8 cellular contexts compared by ENCODE assay signal in genomic region chr17:42562845-42563509, GRCh38. TPM values are rescaled to one million over a fixed set of nuclear protein-coding genes. Genes with fewer than 3 reads are reported as not detected.
DNase-seq lines count a peak whose midpoint lies in the region; ATAC-seq and TF ChIP-seq lines count a peak whose summit lies in the region.

No MANE protein-coding gene starts in this region.

- H3K27ac Mint-ChIP-seq in CD14-positive monocyte, result peak overlapping the region; percentile 91 to 97 (median 93)
- H3K27ac Mint-ChIP-seq in natural killer cell treated with Interleukin-12 subunit alpha and Interleukin-12 subunit beta and Interleukin-15 and Interleukin-18, amount 100 ng/mL, for 72 hours, result peak overlapping the region; percentile 91 to 98

- ATAC-seq in natural killer cell treated with Interleukin-12 subunit alpha and Interleukin-12 subunit beta and Interleukin-15 and Interleukin-18, amount 100 ng/mL, for 72 hours, result no peak
- ATAC-seq in HG02970 (IDR thresholded peaks at IDR 0.05; ENCODE audit: low FRiP score, unreplicated experiment) (no peak), HG02852 (IDR thresholded peaks at IDR 0.05; ENCODE audit: unreplicated experiment) (no peak)

- intact Hi-C loops in CD14-positive monocyte (cut with micrococcal nuclease), result loop anchor here in 1 of 2 donors (1.0 to 2.0 kb wide), 2 partner anchors 14 to 175 kb away; partner anchors contain the start of genes PSMC3IP and STAT3
- intact Hi-C loops in dorsolateral prefrontal cortex (cut with DNase I), result loop anchor here in 1 of 2 donors (2.0 to 5.0 kb wide), 2 partner anchors 26 to 44 kb away; partner anchors contain the start of genes NAGLU, RETREG3 and TUBG1

- peaks cover 46% of the 10 kb centered on the region for H3K36me3 ChIP-seq in MG63

- H3K27me3 ChIP-seq in MG63 (no peaks in the 10 kb centered on the region), dorsolateral prefrontal cortex (no peaks in the 10 kb centered on the region)

- peaks cover 0 to 3% (median 0%) of the 10 kb centered on the region in 7 donors for H3K9me3 Mint-ChIP-seq in CD14-positive monocyte
- H3K9me3 Mint-ChIP-seq in natural killer cell treated with Interleukin-12 subunit alpha and Interleukin-12 subunit beta and Interleukin-15 and Interleukin-18, amount 100 ng/mL, for 72 hours, result no peaks in the 10 kb centered on the region

- peaks cover 31% of the 10 kb centered on the region for H3K4me1 Mint-ChIP-seq in CD14-positive monocyte
- peaks cover 23 to 31% of the 10 kb centered on the region in 2 donors for H3K4me1 Mint-ChIP-seq in natural killer cell treated with Interleukin-12 subunit alpha and Interleukin-12 subunit beta and Interleukin-15 and Interleukin-18, amount 100 ng/mL, for 72 hours (ENCODE audit: low read depth in 2 of 2)

- H3K4me3 ChIP-seq in MG63 (peak overlapping the region; percentile 80), dorsolateral prefrontal cortex (peak overlapping the region; percentile 64 to 99 (median 89))

- H3K27ac ChIP-seq in dorsolateral prefrontal cortex, result peak overlapping the region in 26 of 59 donors; percentile 80 to 95 (median 88)

- H3K27me3 Mint-ChIP-seq in CD14-positive monocyte (ENCODE audit: low read depth in 3 of 3), result peaks cover 0 to 10% (median 1%) of the 10 kb centered on the region in 3 donors
- H3K27me3 Mint-ChIP-seq in natural killer cell treated with Interleukin-12 subunit alpha and Interleukin-12 subunit beta and Interleukin-15 and Interleukin-18, amount 100 ng/mL, for 72 hours, result no peaks in the 10 kb centered on the region

- H3K36me3 Mint-ChIP-seq in CD14-positive monocyte, result peaks cover 23 to 29% of the 10 kb centered on the region in 2 donors
- H3K36me3 Mint-ChIP-seq in natural killer cell treated with Interleukin-12 subunit alpha and Interleukin-12 subunit beta and Interleukin-15 and Interleukin-18, amount 100 ng/mL, for 72 hours, result no peaks in the 10 kb centered on the region

- peak overlapping the region; percentile 90 to 93 for H3K4me3 Mint-ChIP-seq in CD14-positive monocyte
- H3K4me3 Mint-ChIP-seq in natural killer cell treated with Interleukin-12 subunit alpha and Interleukin-12 subunit beta and Interleukin-15 and Interleukin-18, amount 100 ng/mL, for 72 hours, result peak overlapping the region; percentile 94

- DNase-seq in CD14-positive monocyte (ENCODE audit: low spot score) (no peak), MG63 (no peak), dorsolateral prefrontal cortex (no peak), NCI-H526 treated with DMSO at 0.1 percent for 48 hours (lab: John Stamatoyannopoulos, UW) (no peak), NCI-H1436 treated with DMSO at 0.1 percent for 48 hours (lab: John Stamatoyannopoulos, UW) (no peak)
- no peak for DNase-seq in natural killer cell treated with Interleukin-12 subunit alpha and Interleukin-12 subunit beta and Interleukin-15 and Interleukin-18, amount 100 ng/mL, for 72 hours (ENCODE audit: low spot score)

- TF ChIP-seq CTCF in CD14-positive monocyte (IDR thresholded peaks at IDR 0.05) (no peak), dorsolateral prefrontal cortex (IDR thresholded peaks at IDR 0.05 in 54 of 56, conservative IDR thresholded peaks at IDR 0.05 in 2 of 56; ENCODE audit: low read depth in 1 of 56, partially characterized antibody in 56 of 56) (no peak)

- H3K9me3 ChIP-seq in MG63, result no peaks in the 10 kb centered on the region

RNA-seq across cellular contexts. Expression of gene COASY, which starts 1.0 kb away (rescaled TPM):
- polyA plus RNA-seq in CD14-positive monocyte, result 10 to 100 TPM; 52.6 to 57.9 TPM
- 7.7 and 12.4 TPM in 2 replicates for total RNA-seq in MG63 (2014; rRNA removed; shearing (Covaris generic); ENCODE audit: low replicate concordance)
- total RNA-seq in dorsolateral prefrontal cortex, result 10 to 100 TPM; 39.4 to 77.1 (median 59.2) TPM
- total RNA-seq in natural killer cell treated with Interleukin-12 subunit alpha and Interleukin-12 subunit beta and Interleukin-15 and Interleukin-18, amount 100 ng/mL, for 72 hours, result 100 to 1,000 TPM in 1 of 2 donors, 10 to 100 TPM in 1; 83.4 to 126 TPM

RNA-seq across cellular contexts. Expression of gene MLX, which starts 3.9 kb away (rescaled TPM):
- 10 to 100 TPM; 61.4 to 63.5 TPM for polyA plus RNA-seq in CD14-positive monocyte
- total RNA-seq in MG63 (2014; rRNA removed; shearing (Covaris generic); ENCODE audit: low replicate concordance), result 19.8 and 40.0 TPM in 2 replicates
- total RNA-seq in dorsolateral prefrontal cortex, result 10 to 100 TPM; 16.9 to 36.3 (median 26.3) TPM
- 10 to 100 TPM; 66.8 to 68.4 TPM for total RNA-seq in natural killer cell treated with Interleukin-12 subunit alpha and Interleukin-12 subunit beta and Interleukin-15 and Interleukin-18, amount 100 ng/mL, for 72 hours

RNA-seq across cellular contexts. Expression of gene HSD17B1, which starts 10.3 kb away (rescaled TPM):
- under 1 TPM; 0.19 to 0.27 TPM for polyA plus RNA-seq in CD14-positive monocyte
- 0.59 and 2.8 TPM in 2 replicates for total RNA-seq in MG63 (2014; rRNA removed; shearing (Covaris generic); ENCODE audit: low replicate concordance)
- 10 to 100 TPM in 14 of 120 experiments, 1 to 10 TPM in 106; 1.3 to 16.2 (median 4.5) TPM for total RNA-seq in dorsolateral prefrontal cortex
- 1 to 10 TPM in 1 of 2 donors, under 1 TPM in 1; 0.71 to 1.6 TPM for total RNA-seq in natural killer cell treated with Interleukin-12 subunit alpha and Interleukin-12 subunit beta and Interleukin-15 and Interleukin-18, amount 100 ng/mL, for 72 hours

RNA-seq across cellular contexts. Expression of gene PSMC3IP, which starts 14.6 kb away (rescaled TPM):
- not detected for polyA plus RNA-seq in CD14-positive monocyte
- total RNA-seq in MG63 (2014; rRNA removed; shearing (Covaris generic); ENCODE audit: low replicate concordance), result 5.6 and 29.6 TPM in 2 replicates
- 10 to 100 TPM in 2 of 120 experiments, 1 to 10 TPM in 118; 1.4 to 11.5 (median 5.9) TPM for total RNA-seq in dorsolateral prefrontal cortex
- 10 to 100 TPM; 20.7 to 41.3 TPM for total RNA-seq in natural killer cell treated with Interleukin-12 subunit alpha and Interleukin-12 subunit beta and Interleukin-15 and Interleukin-18, amount 100 ng/mL, for 72 hours

RNA-seq across cellular contexts. Expression of gene NAGLU, which starts 26.9 kb away (rescaled TPM):
- 10 to 100 TPM; 10.4 to 24.9 TPM for polyA plus RNA-seq in CD14-positive monocyte
- total RNA-seq in MG63 (2014; rRNA removed; shearing (Covaris generic); ENCODE audit: low replicate concordance), result 18.5 and 46.4 TPM in 2 replicates
- 10 to 100 TPM in 115 of 120 experiments, 1 to 10 TPM in 5; 7.5 to 45.5 (median 18.3) TPM for total RNA-seq in dorsolateral prefrontal cortex
- 10 to 100 TPM; 18.1 to 19.3 TPM for total RNA-seq in natural killer cell treated with Interleukin-12 subunit alpha and Interleukin-12 subunit beta and Interleukin-15 and Interleukin-18, amount 100 ng/mL, for 72 hours
